Comparison of ENCODE assay signal across 6 cellular contexts in the genomic region with DNA sequence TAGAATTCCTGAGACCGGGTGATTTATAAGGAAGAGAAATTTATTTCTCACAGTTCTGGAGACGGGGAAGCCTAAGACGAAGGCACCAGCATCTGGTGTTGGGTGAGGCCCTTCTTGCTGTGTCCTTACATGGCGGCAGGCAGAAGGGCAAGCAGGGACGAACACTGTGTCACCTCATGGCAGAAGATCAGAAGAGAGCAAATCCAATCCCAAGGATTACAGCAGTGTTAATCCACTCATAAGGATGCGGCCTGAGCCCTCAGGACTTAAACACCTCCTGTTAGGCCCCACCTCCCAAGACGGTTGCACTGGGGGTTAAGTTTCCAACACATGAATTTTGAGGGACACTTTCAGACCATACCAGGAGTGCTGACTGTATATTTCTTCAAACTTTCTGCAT.
"Had no signal": no experiment of that assay in that cellular context is flagged by ENCODE, and none has a peak within 500 bp of the region (broad histone marks: within the 10 kb centered on the region; RNA-seq: fewer than 3 reads in every experiment).

No MANE protein-coding gene starts in this region.

- H3K36me3 ChIP-seq: HAP-1 had no signal

- H3K27ac ChIP-seq: GM23248, HL-60 had no signal

- H3K9me3 ChIP-seq: HAP-1 had no signal

- H3K4me3 ChIP-seq: GM23248, HAP-1 had no signal

- DNase-seq: GM23248, GOT3, H7, HFFc6 had no signal
